8 cellular contexts compared by ENCODE assay signal in the genomic region with DNA sequence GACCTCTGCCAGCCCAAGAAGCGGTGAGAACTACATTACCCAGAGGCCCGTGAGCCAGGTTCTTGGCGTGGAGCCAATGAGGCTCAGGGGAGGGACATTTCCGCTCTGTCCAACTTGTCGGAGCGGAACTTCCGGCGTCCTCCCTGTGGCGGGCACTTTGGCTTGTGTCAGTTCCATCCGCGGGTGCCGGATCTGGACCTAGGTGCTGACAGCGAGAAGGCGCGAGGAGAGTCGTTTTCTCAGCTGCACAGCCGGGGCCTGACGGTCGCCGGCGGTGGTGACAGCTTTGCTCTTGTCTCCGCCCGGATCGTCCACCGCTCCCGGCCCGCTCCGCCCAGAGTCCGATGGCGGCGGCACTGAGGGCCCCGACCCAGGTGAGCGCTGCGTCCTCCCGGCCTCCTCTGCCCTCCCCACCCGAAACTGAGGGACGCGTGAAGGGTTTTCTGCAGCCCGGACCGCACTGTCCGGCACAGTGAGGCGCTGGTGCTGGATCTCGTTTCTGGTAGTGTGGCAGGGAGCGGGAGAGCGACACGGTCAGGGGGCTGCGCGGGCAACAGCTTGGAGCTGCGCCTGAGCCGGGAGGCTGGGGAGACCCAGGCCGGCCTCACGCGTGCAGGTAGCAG. TPM values are rescaled to one million over a fixed set of nuclear protein-coding genes. Genes with fewer than 3 reads are reported as not detected.
DNase-seq lines count a peak whose midpoint lies in the region; ATAC-seq and TF ChIP-seq lines count a peak whose summit lies in the region.

A gene (plus strand): TSS at position 125 of the 623 bp plus-strand sequence. CDS start 4,461 bp downstream, outside the sequence.

- TF ChIP-seq CTCF in DOHH2 (IDR thresholded peaks at IDR 0.05; ENCODE audit: low read depth, low read length, poor library complexity, severe bottlenecking) (no peak), GM23338 (conservative IDR thresholded peaks at IDR 0.05; ENCODE audit: low read depth in 2 of 2) (no peak), LNCaP clone FGC (IDR thresholded peaks at IDR 0.05; ENCODE audit: control insufficient read depth, extremely low read depth, insufficient read depth) (no peak), foreskin keratinocyte (conservative IDR thresholded peaks at IDR 0.05) (no peak), neural crest cell (conservative IDR thresholded peaks at IDR 0.05) (no peak), stomach (IDR thresholded peaks at IDR 0.05) (no peak)

- H3F3A ChIP-seq in DOHH2 (ENCODE audit: control insufficient read depth, insufficient read depth) (no peaks in the 10 kb centered on the region), GM23338 (replicated peaks; ENCODE audit: low read depth) (no peaks in the 10 kb centered on the region)

- intact Hi-C loops in stomach (cut with DNase I; ENCODE audit: low total_unique reads), result no loop called here

- WGBS in stomach, 5 donors, result 0 to 1% (median 1%) methylated on average over 7 to 53 of the region's 53 CpGs

- peak within 1 kb of the TSS; percentile 99 for H2AFZ ChIP-seq in GM23338

- H3K4me1 ChIP-seq in DOHH2 (ENCODE audit: control insufficient read depth, low read length) (peaks cover 11% of the 10 kb centered on the region), GM23338 (ENCODE audit: insufficient read depth) (no peaks in the 10 kb centered on the region), foreskin keratinocyte (no peaks in the 10 kb centered on the region), stomach (peaks cover 7 to 20% (median 17%) of the 10 kb centered on the region in 4 donors)

- H3K4me2 ChIP-seq in DOHH2 (ENCODE audit: low read length) (peak within 1 kb of the TSS; percentile 84), GM23338 (peak within 1 kb of the TSS; percentile 94)

- no peaks in the 10 kb centered on the region for H3K36me3 ChIP-seq in DOHH2 (ENCODE audit: control insufficient read depth, low read length)
- H3K36me3 ChIP-seq in GM23338 (ENCODE audit: insufficient read depth), result no peaks in the 10 kb centered on the region
- peaks cover 12 to 33% (median 22%) of the 10 kb centered on the region in 4 donors for H3K36me3 ChIP-seq in stomach

- H3K9me3 Mint-ChIP-seq in GM23338 (peaks cover 3% of the 10 kb centered on the region; the same call in 2 of the 3 replicates), neural crest cell (peaks cover 35% of the 10 kb centered on the region)

- no peak for TF ChIP-seq EP300 in stomach (IDR thresholded peaks at IDR 0.05)

- H3K4me3 ChIP-seq in DOHH2 (ENCODE audit: low read length) (peak within 1 kb of the TSS; percentile 79), GM23338 (peak within 1 kb of the TSS; percentile 96), LNCaP clone FGC (ENCODE audit: low read depth, low read length) (peak within 1 kb of the TSS; percentile 97), stomach (peak within 1 kb of the TSS; percentile 67 to 99 (median 80))

- no peak within 1 kb of the TSS for H3K27ac Mint-ChIP-seq in GM23338
- no peak within 1 kb of the TSS for H3K27ac Mint-ChIP-seq in neural crest cell (ENCODE audit: unreplicated experiment)

- peaks cover 5% of the 10 kb centered on the region for H3K27me3 Mint-ChIP-seq in GM23338 (ENCODE audit: insufficient read depth, low read depth, poor library complexity)
- H3K27me3 Mint-ChIP-seq in neural crest cell (ENCODE audit: low read depth), result peaks cover 5% of the 10 kb centered on the region

- H3K4me3 Mint-ChIP-seq in GM23338 (peak within 1 kb of the TSS; percentile 82), neural crest cell (peak within 1 kb of the TSS; percentile 92)

- H3K79me2 ChIP-seq in DOHH2 (ENCODE audit: control insufficient read depth, low read length) (no peaks in the 10 kb centered on the region), GM23338 (replicated peaks; ENCODE audit: insufficient read depth) (peaks cover 16% of the 10 kb centered on the region; the same call in 1 of the 2 replicates)

- H3K4me1 Mint-ChIP-seq in GM23338, result peaks cover 3% of the 10 kb centered on the region; the same call in 2 of the 3 replicates
- peaks cover 15% of the 10 kb centered on the region for H3K4me1 Mint-ChIP-seq in neural crest cell

- peak; percentile 97 for DNase-seq in GM23338 (ENCODE audit: low spot score)
- DNase-seq in LNCaP clone FGC (ENCODE audit: low read depth), result peak; percentile 89
- peak; percentile 74 for DNase-seq in SHP77 treated with DMSO at 0.1 percent for 48 hours (lab: John Stamatoyannopoulos, UW)
- DNase-seq in activated gamma-delta T cell (lab: John Stamatoyannopoulos, UW), result peak; percentile 32
- peak; percentile 67 to 82 for DNase-seq in foreskin keratinocyte
- peak; percentile 77 for DNase-seq in neural crest cell (ENCODE audit: low read depth, low spot score)
- DNase-seq in stomach, result peak; percentile 96

- H3K9me3 ChIP-seq in DOHH2 (ENCODE audit: control insufficient read depth, insufficient read depth, low read length) (peaks cover 33% of the 10 kb centered on the region), stomach (peaks cover 9 to 55% (median 38%) of the 10 kb centered on the region in 4 donors)

- H3K27me3 ChIP-seq in DOHH2 (ENCODE audit: control insufficient read depth, low read length) (no peaks in the 10 kb centered on the region), GM23338 (ENCODE audit: insufficient read depth) (no peaks in the 10 kb centered on the region), foreskin keratinocyte (no peaks in the 10 kb centered on the region), stomach (no peaks in the 10 kb centered on the region)

- H3K9me2 ChIP-seq in DOHH2 (replicated peaks; ENCODE audit: control insufficient read depth, low read length) (no peaks in the 10 kb centered on the region), GM23338 (ENCODE audit: insufficient read depth) (0 out of 2 replicates have a peak, but pooled peaks cover 6% of the 10 kb centered on the region)

- TF ChIP-seq POLR2A in stomach (IDR thresholded peaks at IDR 0.05), result no peak

- ATAC-seq in GM23338, result peak; percentile 100
- peak; percentile 93 for ATAC-seq in foreskin keratinocyte

- H3K27ac ChIP-seq in DOHH2 (ENCODE audit: low read depth, low read length), result no peak within 1 kb of the TSS
- H3K27ac ChIP-seq in GM23338 (ENCODE audit: low read depth), result no peak within 1 kb of the TSS
- H3K27ac ChIP-seq in foreskin keratinocyte, result peak within 1 kb of the TSS; percentile 4
- H3K27ac ChIP-seq in stomach, result peak within 1 kb of the TSS; percentile 24 to 67 (median 58)

- H3K36me3 Mint-ChIP-seq in GM23338 (ENCODE audit: low read depth), result peaks cover 31% of the 10 kb centered on the region
- H3K36me3 Mint-ChIP-seq in neural crest cell (ENCODE audit: low read depth), result peaks cover 46% of the 10 kb centered on the region

- no peaks in the 10 kb centered on the region for H4K20me1 ChIP-seq in DOHH2 (ENCODE audit: control insufficient read depth, insufficient read depth, low read depth, low read length)
- no peaks in the 10 kb centered on the region for H4K20me1 ChIP-seq in GM23338 (replicated peaks; ENCODE audit: insufficient read depth)

TF ChIP-seq in GM23338, 12 proteins besides CTCF, POLR2A, EP300 and RAD21 (continues in another document):
- TF ChIP-seq EZH2 (IDR thresholded peaks at IDR 0.05; ENCODE audit: low read depth, unreplicated experiment) (no peak), STAT1 (IDR thresholded peaks at IDR 0.05; ENCODE audit: unreplicated experiment) (no peak), CREB1 (CRISPR knock-in tag; IDR thresholded peaks at IDR 0.05; ENCODE audit: low read depth) (peak; percentile 50; the same call in 1 of the 2 replicates), ZNF331 (CRISPR knock-in tag; IDR thresholded peaks at IDR 0.05; ENCODE audit: low read depth) (no peak), EZH2phosphoT487 (IDR thresholded peaks at IDR 0.05; ENCODE audit: unreplicated experiment) (no peak)
- TF ChIP-seq, protein P1, sequence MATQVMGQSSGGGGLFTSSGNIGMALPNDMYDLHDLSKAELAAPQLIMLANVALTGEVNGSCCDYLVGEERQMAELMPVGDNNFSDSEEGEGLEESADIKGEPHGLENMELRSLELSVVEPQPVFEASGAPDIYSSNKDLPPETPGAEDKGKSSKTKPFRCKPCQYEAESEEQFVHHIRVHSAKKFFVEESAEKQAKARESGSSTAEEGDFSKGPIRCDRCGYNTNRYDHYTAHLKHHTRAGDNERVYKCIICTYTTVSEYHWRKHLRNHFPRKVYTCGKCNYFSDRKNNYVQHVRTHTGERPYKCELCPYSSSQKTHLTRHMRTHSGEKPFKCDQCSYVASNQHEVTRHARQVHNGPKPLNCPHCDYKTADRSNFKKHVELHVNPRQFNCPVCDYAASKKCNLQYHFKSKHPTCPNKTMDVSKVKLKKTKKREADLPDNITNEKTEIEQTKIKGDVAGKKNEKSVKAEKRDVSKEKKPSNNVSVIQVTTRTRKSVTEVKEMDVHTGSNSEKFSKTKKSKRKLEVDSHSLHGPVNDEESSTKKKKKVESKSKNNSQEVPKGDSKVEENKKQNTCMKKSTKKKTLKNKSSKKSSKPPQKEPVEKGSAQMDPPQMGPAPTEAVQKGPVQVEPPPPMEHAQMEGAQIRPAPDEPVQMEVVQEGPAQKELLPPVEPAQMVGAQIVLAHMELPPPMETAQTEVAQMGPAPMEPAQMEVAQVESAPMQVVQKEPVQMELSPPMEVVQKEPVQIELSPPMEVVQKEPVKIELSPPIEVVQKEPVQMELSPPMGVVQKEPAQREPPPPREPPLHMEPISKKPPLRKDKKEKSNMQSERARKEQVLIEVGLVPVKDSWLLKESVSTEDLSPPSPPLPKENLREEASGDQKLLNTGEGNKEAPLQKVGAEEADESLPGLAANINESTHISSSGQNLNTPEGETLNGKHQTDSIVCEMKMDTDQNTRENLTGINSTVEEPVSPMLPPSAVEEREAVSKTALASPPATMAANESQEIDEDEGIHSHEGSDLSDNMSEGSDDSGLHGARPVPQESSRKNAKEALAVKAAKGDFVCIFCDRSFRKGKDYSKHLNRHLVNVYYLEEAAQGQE (IDR thresholded peaks at IDR 0.05; ENCODE audit: unreplicated experiment), result no peak

RNA-seq across cellular contexts. Expression of the gene that starts here (rescaled TPM):
- total RNA-seq in GM23338 (2014; rRNA removed; shearing (Covaris generic)), result 8.4 and 11.2 TPM in 2 replicates
- polyA plus RNA-seq in GM23338 (2016; fragmentation: Nextera tagmentation; extraction: Ambion mirVana) (3.3 and 4.4 TPM in 2 replicates), foreskin keratinocyte (2.4 and 3.5 TPM in 2 replicates), stomach (1 to 10 TPM in 2 of 3 donors, under 1 TPM in 1; 0.81 to 3.8 (median 2.2) TPM)
- total RNA-seq in foreskin keratinocyte (6.6 TPM in 2 replicates), neural crest cell (8.5 and 8.7 TPM in 2 replicates), stomach (1 to 10 TPM in 3 of 5 donors, not detected in 2; 1.0 to 6.4 (median 2.3) TPM)

Comparison
In these comparisons a context has a peak if more than half of its experiments do, and no peak if none do; other contexts are left out.
1. H3K27ac ChIP-seq: peak in foreskin keratinocyte (single experiment) and stomach (5 of 5); none in DOHH2 (single experiment) and GM23338 (single experiment).
2. DNase-seq: peak in every context shown above with its lines; median percentile 97 in GM23338; 96 in stomach; 89 in LNCaP clone FGC; 77 in neural crest cell; 74 in foreskin keratinocyte; 74 in SHP77 treated with DMSO at 0.1 percent for 48 hours; 32 in activated gamma-delta T cell.
3. Peak in every context shown above with its lines, with median percentiles within 50 percentile points of each other: H3K4me3 ChIP-seq.